27 cellular contexts compared by ENCODE assay signal in the genomic region with DNA sequence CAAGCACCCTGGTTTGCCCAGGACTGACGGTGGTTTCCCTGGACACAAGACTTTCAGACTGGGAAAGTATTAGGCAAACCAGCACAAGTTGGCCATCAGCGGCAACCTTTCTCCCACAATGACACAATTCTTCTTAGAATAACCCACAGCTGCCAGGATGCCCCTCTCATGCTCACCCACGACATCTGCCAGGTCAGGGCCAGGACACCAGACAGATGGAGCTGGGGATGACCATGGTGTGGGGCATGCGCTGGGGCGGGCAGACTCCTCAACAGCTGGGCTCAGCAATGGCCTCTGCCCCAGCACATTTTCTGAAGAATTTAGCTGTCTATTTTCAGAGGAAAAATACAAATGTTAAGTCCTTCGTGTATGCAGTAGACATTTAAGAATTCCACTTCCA.
"Had no signal": no experiment of that assay in that cellular context is flagged by ENCODE, and none has a peak within 500 bp of the region (broad histone marks: within the 10 kb centered on the region; RNA-seq: fewer than 3 reads in every experiment).

No MANE protein-coding gene starts in this region.

- H3K27ac ChIP-seq: neural progenitor cell, ovary, parathyroid adenoma, psoas muscle, right lobe of liver, sigmoid colon, skin epidermis, spleen, thoracic aorta, thyroid gland, tibial nerve, upper lobe of left lung, vagina had no signal

- H3K4me2 ChIP-seq: neural progenitor cell, smooth muscle cell had no signal

- H3K4me1 ChIP-seq: neural progenitor cell, parathyroid adenoma, psoas muscle, right lobe of liver, spleen, upper lobe of left lung had no signal

- H3K9me3 ChIP-seq: ovary, psoas muscle, right lobe of liver, sigmoid colon, thoracic aorta, thyroid gland, tibial nerve, upper lobe of left lung, vagina had no signal

- H3K9ac ChIP-seq: neural progenitor cell, parathyroid adenoma had no signal

- H3K36me3 ChIP-seq: neural progenitor cell, ovary, right lobe of liver, sigmoid colon, spleen, thoracic aorta, thyroid gland, tibial nerve, upper lobe of left lung, vagina had no signal

- H3K4me3 ChIP-seq: neural progenitor cell, ovary, psoas muscle, right lobe of liver, sigmoid colon, skin epidermis, smooth muscle cell, spleen, thoracic aorta, thyroid gland, tibial nerve, upper lobe of left lung, vagina had no signal

- H3K27me3 ChIP-seq: neural progenitor cell, ovary, right lobe of liver, sigmoid colon, thyroid gland, tibial nerve, upper lobe of left lung, vagina had no signal

- H3K79me2 ChIP-seq: parathyroid adenoma had no signal

- H2AFZ ChIP-seq: neural progenitor cell, parathyroid adenoma had no signal

- DNase-seq: natural killer cell; occipital lobe; ovary; posterior cingulate gyrus; psoas muscle; right cardiac atrium; right lobe of liver; sigmoid colon; spleen; stimulated activated CD4-positive, alpha-beta T cell treated with anti-CD3 and anti-CD28 coated beads, Interleukin-12 subunit alpha, Interleukin-12 subunit beta, amount 100 ng/mL, for 4 hours; stimulated activated CD4-positive, alpha-beta T cell treated with anti-CD3 and anti-CD28 coated beads, Interleukin-1b, Interleukin-23, amount 100 ng/mL, for 48 hours; stimulated activated CD4-positive, alpha-beta T cell treated with anti-CD3 and anti-CD28 coated beads, Interleukin-4, amount 100 ng/mL, for 1 hour; stimulated activated CD4-positive, alpha-beta T cell treated with anti-CD3 and anti-CD28 coated beads, Interleukin-4, amount 100 ng/mL, for 4 hours; stimulated activated CD8-positive, alpha-beta memory T cell treated with anti-CD3 and anti-CD28 coated beads, Interleukin-4, amount 100 ng/mL, for 48 hours; stimulated activated naive CD4-positive, alpha-beta T cell; stimulated activated naive CD8-positive, alpha-beta T cell treated with anti-CD3 and anti-CD28 coated beads, Interleukin-15, amount 100 ng/mL, for 72 hours; stimulated activated naive CD8-positive, alpha-beta T cell treated with anti-CD3 and anti-CD28 coated beads, Interleukin-15, Interleukin-2, amounts not matched to agents 100 U/mL and 50 U/mL, for 24 hours; thyroid gland; trophoblast cell had no signal
